ENCODE assay signal across 1 cellular context in the genomic region with DNA sequence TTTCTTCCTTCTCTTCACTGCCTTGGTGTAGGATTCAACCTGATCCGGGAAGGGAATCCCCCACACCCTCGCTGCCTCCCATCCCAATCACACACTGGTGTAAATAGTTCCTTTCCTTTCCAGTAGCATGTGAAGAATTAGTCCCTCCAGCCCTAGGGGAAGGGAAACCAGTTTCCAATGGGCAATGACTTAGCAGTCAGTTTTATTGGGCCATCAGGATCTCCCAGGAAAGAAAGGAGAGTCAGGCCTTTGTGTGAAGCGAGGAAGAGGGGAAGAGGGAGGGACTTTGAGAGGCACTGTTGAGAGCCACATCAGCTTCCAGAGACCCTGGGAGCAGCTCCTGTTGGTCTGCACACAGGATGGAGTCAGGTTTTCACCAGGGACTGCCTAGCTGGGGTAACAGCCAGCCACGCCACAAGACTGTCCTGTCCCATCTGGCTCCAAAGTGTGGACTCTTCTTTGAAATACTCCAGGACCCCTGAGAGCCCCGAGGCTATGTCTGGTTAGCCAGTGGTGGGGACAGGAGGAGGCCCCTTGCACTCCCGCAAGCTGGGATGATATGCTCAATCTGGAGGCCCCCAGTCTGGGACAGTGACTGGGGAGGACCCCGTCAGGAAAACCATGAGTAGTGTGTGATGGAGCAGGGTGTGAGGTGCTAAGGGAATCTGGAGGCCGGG.
TF ChIP-seq lines count a peak whose summit lies in the region.

No MANE protein-coding gene starts in this region.

TF ChIP-seq in GM23338, 12 proteins besides CTCF, POLR2A, EP300 and RAD21:
- TF ChIP-seq EZH2 (IDR thresholded peaks at IDR 0.05; ENCODE audit: low read depth, unreplicated experiment) (no peak), CREB1 (CRISPR knock-in tag; IDR thresholded peaks at IDR 0.05; ENCODE audit: low read depth) (no peak), NANOG (IDR thresholded peaks at IDR 0.05; ENCODE audit: borderline replicate concordance) (no peak), EZH2phosphoT487 (IDR thresholded peaks at IDR 0.05; ENCODE audit: unreplicated experiment) (no peak), ZNF114 (CRISPR knock-in tag; IDR thresholded peaks at IDR 0.05) (no peak), ZNF331 (CRISPR knock-in tag; IDR thresholded peaks at IDR 0.05; ENCODE audit: low read depth) (no peak), STAT1 (IDR thresholded peaks at IDR 0.05; ENCODE audit: unreplicated experiment) (no peak), JUNB (IDR thresholded peaks at IDR 0.05; ENCODE audit: unreplicated experiment) (no peak), POLR2AphosphoS5 (IDR thresholded peaks at IDR 0.05; ENCODE audit: low read depth) (no peak)
- TF ChIP-seq, protein P1, sequence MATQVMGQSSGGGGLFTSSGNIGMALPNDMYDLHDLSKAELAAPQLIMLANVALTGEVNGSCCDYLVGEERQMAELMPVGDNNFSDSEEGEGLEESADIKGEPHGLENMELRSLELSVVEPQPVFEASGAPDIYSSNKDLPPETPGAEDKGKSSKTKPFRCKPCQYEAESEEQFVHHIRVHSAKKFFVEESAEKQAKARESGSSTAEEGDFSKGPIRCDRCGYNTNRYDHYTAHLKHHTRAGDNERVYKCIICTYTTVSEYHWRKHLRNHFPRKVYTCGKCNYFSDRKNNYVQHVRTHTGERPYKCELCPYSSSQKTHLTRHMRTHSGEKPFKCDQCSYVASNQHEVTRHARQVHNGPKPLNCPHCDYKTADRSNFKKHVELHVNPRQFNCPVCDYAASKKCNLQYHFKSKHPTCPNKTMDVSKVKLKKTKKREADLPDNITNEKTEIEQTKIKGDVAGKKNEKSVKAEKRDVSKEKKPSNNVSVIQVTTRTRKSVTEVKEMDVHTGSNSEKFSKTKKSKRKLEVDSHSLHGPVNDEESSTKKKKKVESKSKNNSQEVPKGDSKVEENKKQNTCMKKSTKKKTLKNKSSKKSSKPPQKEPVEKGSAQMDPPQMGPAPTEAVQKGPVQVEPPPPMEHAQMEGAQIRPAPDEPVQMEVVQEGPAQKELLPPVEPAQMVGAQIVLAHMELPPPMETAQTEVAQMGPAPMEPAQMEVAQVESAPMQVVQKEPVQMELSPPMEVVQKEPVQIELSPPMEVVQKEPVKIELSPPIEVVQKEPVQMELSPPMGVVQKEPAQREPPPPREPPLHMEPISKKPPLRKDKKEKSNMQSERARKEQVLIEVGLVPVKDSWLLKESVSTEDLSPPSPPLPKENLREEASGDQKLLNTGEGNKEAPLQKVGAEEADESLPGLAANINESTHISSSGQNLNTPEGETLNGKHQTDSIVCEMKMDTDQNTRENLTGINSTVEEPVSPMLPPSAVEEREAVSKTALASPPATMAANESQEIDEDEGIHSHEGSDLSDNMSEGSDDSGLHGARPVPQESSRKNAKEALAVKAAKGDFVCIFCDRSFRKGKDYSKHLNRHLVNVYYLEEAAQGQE (IDR thresholded peaks at IDR 0.05; ENCODE audit: unreplicated experiment): no peak
- TF ChIP-seq, protein P2, sequence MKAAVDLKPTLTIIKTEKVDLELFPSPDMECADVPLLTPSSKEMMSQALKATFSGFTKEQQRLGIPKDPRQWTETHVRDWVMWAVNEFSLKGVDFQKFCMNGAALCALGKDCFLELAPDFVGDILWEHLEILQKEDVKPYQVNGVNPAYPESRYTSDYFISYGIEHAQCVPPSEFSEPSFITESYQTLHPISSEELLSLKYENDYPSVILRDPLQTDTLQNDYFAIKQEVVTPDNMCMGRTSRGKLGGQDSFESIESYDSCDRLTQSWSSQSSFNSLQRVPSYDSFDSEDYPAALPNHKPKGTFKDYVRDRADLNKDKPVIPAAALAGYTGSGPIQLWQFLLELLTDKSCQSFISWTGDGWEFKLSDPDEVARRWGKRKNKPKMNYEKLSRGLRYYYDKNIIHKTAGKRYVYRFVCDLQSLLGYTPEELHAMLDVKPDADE (IDR thresholded peaks at IDR 0.05): no peak
- TF ChIP-seq, protein P3, sequence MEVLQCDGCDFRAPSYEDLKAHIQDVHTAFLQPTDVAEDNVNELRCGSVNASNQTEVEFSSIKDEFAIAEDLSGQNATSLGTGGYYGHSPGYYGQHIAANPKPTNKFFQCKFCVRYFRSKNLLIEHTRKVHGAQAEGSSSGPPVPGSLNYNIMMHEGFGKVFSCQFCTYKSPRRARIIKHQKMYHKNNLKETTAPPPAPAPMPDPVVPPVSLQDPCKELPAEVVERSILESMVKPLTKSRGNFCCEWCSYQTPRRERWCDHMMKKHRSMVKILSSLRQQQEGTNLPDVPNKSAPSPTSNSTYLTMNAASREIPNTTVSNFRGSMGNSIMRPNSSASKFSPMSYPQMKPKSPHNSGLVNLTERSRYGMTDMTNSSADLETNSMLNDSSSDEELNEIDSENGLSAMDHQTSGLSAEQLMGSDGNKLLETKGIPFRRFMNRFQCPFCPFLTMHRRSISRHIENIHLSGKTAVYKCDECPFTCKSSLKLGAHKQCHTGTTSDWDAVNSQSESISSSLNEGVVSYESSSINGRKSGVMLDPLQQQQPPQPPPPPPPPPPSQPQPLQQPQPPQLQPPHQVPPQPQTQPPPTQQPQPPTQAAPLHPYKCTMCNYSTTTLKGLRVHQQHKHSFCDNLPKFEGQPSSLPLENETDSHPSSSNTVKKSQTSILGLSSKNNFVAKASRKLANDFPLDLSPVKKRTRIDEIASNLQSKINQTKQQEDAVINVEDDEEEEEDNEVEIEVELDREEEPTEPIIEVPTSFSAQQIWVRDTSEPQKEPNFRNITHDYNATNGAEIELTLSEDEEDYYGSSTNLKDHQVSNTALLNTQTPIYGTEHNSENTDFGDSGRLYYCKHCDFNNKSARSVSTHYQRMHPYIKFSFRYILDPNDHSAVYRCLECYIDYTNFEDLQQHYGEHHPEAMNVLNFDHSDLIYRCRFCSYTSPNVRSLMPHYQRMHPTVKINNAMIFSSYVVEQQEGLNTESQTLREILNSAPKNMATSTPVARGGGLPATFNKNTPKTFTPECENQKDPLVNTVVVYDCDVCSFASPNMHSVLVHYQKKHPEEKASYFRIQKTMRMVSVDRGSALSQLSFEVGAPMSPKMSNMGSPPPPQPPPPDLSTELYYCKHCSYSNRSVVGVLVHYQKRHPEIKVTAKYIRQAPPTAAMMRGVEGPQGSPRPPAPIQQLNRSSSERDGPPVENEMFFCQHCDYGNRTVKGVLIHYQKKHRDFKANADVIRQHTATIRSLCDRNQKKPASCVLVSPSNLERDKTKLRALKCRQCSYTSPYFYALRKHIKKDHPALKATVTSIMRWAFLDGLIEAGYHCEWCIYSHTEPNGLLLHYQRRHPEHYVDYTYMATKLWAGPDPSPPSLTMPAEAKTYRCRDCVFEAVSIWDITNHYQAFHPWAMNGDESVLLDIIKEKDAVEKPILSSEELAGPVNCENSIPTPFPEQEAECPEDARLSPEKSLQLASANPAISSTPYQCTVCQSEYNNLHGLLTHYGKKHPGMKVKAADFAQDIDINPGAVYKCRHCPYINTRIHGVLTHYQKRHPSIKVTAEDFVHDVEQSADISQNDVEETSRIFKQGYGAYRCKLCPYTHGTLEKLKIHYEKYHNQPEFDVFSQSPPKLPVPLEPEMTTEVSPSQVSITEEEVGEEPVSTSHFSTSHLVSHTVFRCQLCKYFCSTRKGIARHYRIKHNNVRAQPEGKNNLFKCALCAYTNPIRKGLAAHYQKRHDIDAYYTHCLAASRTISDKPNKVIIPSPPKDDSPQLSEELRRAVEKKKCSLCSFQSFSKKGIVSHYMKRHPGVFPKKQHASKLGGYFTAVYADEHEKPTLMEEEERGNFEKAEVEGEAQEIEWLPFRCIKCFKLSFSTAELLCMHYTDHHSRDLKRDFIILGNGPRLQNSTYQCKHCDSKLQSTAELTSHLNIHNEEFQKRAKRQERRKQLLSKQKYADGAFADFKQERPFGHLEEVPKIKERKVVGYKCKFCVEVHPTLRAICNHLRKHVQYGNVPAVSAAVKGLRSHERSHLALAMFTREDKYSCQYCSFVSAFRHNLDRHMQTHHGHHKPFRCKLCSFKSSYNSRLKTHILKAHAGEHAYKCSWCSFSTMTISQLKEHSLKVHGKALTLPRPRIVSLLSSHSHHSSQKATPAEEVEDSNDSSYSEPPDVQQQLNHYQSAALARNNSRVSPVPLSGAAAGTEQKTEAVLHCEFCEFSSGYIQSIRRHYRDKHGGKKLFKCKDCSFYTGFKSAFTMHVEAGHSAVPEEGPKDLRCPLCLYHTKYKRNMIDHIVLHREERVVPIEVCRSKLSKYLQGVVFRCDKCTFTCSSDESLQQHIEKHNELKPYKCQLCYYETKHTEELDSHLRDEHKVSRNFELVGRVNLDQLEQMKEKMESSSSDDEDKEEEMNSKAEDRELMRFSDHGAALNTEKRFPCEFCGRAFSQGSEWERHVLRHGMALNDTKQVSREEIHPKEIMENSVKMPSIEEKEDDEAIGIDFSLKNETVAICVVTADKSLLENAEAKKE (CRISPR knock-in tag; IDR thresholded peaks at IDR 0.05): no peak
